ENCODE assay signal across 8 cellular contexts in the genomic region with DNA sequence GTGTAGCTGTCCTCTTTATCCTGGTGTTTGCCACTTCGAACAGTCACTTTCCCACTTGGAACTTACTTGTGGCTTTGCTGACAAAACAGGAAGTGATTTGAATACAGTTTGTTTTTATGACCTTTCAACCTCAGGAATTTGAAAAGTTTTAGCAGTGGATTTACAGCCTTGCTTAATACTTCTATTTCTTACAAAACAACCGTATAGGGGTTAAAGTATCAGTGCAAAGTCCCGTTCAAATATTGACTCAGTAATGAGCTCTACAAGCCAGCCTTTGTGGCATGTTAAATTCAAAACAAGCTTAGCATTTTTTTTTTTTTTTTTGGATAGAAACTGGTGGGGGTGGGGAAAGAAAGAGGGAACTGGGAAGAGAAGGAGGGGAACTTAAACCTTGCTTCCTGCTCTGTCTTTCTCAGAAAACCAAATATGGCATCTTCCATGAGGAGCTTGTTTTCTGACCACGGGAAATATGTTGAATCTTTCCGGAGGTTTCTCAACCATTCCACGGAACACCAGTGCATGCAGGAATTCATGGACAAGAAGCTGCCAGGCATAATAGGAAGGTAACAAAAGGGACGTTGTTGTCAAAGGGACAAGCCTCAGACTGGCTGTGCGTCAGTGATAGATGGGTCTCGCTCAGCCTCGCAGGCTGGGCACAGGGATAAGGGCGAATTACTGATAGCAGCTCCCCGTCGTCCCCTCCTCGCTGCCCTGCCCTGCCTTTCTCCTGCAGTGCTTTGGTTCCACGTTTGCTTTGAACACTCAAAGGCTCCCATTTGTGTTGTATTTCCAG. TPM values are rescaled to one million over a fixed set of nuclear protein-coding genes. Genes with fewer than 3 reads are reported as not detected.
DNase-seq lines count a peak whose midpoint lies in the region; ATAC-seq and TF ChIP-seq lines count a peak whose summit lies in the region.

HNMT (plus strand) TSS at position 408 of the 793 bp plus-strand sequence; CDS start at position 427, 19 bp downstream.

- no peaks in the 10 kb centered on the region for H3K27me3 ChIP-seq in H7 (ENCODE audit: control insufficient read depth, insufficient read depth, low read length)

- TF ChIP-seq CTCF in neural crest cell (conservative IDR thresholded peaks at IDR 0.05): no peak

- peak within 1 kb of the TSS; percentile 28 for H3K4me3 ChIP-seq in H7 (ENCODE audit: insufficient read depth, low read depth, low read length)

- H3K36me3 ChIP-seq in H7 (replicated peaks; ENCODE audit: control insufficient read depth, insufficient read depth, low read length): no peaks in the 10 kb centered on the region

- peak within 1 kb of the TSS; percentile 90 for H3K27ac Mint-ChIP-seq in neural crest cell (ENCODE audit: unreplicated experiment)
- H3K27ac Mint-ChIP-seq in activated CD4-positive, alpha-beta T cell treated with anti-CD3 and anti-CD28 coated beads, Interleukin-2, amount 10 ng/mL, durations not matched to agents 24 days and 14 days: no peak within 1 kb of the TSS

- H3K27me3 Mint-ChIP-seq in neural crest cell (ENCODE audit: low read depth): no peaks in the 10 kb centered on the region
- no peaks in the 10 kb centered on the region for H3K27me3 Mint-ChIP-seq in activated CD4-positive, alpha-beta T cell treated with anti-CD3 and anti-CD28 coated beads, Interleukin-2, amount 10 ng/mL, durations not matched to agents 24 days and 14 days

- intact Hi-C loops in activated CD4-positive, alpha-beta T cell treated with anti-CD3 and anti-CD28 coated beads, Interleukin-2, amount 10 ng/mL, durations not matched to agents 24 days and 14 days (cut with micrococcal nuclease): no loop called here

- DNase-seq in H7 (no peak), SKM-1 treated with dmso at 0.1 percent for 144 hours (lab: John Stamatoyannopoulos, UW; ENCODE audit: unreplicated experiment) (peak; percentile 47), fibroblast of the conjunctiva (ENCODE audit: low read depth) (peak; percentile 51), neural crest cell (ENCODE audit: low read depth, low spot score) (peak; percentile 18)
- no peak for DNase-seq in stimulated activated naive CD4-positive, alpha-beta T cell treated with Interleukin-2 at 50 U/mL for 16 hours (lab: John Stamatoyannopoulos, UW)
- no peak for DNase-seq in activated CD4-positive, alpha-beta T cell treated with anti-CD3 and anti-CD28 coated beads, Interleukin-2, amount 10 ng/mL, durations not matched to agents 24 days and 14 days

- H3K4me3 Mint-ChIP-seq in neural crest cell: peak within 1 kb of the TSS; percentile 85
- H3K4me3 Mint-ChIP-seq in activated CD4-positive, alpha-beta T cell treated with anti-CD3 and anti-CD28 coated beads, Interleukin-2, amount 10 ng/mL, durations not matched to agents 24 days and 14 days: no peak within 1 kb of the TSS

- ATAC-seq in HG03196 (IDR thresholded peaks at IDR 0.05; ENCODE audit: unreplicated experiment) (no peak), HG02610 (IDR thresholded peaks at IDR 0.05; ENCODE audit: unreplicated experiment) (no peak)

- H3K4me1 Mint-ChIP-seq in neural crest cell: peaks cover 33% of the 10 kb centered on the region
- H3K4me1 Mint-ChIP-seq in activated CD4-positive, alpha-beta T cell treated with anti-CD3 and anti-CD28 coated beads, Interleukin-2, amount 10 ng/mL, durations not matched to agents 24 days and 14 days: no peaks in the 10 kb centered on the region

- no peaks in the 10 kb centered on the region for H3K36me3 Mint-ChIP-seq in neural crest cell (ENCODE audit: low read depth)
- H3K36me3 Mint-ChIP-seq in activated CD4-positive, alpha-beta T cell treated with anti-CD3 and anti-CD28 coated beads, Interleukin-2, amount 10 ng/mL, durations not matched to agents 24 days and 14 days (ENCODE audit: low read depth): no peaks in the 10 kb centered on the region

- peaks cover 2% of the 10 kb centered on the region for H3K9me3 Mint-ChIP-seq in neural crest cell
- no peaks in the 10 kb centered on the region for H3K9me3 Mint-ChIP-seq in activated CD4-positive, alpha-beta T cell treated with anti-CD3 and anti-CD28 coated beads, Interleukin-2, amount 10 ng/mL, durations not matched to agents 24 days and 14 days

RNA-seq across cellular contexts. Expression of gene HNMT, which starts in this region (rescaled TPM):
- total RNA-seq in H7 (2014; rRNA removed; shearing (Covaris generic)): 12.1 and 14.1 TPM in 2 replicates
- 5.2 and 5.5 TPM in 2 replicates for total RNA-seq in neural crest cell
- total RNA-seq in activated CD4-positive, alpha-beta T cell treated with anti-CD3 and anti-CD28 coated beads, Interleukin-2, amount 10 ng/mL, durations not matched to agents 24 days and 14 days: not detected in 2 replicates

Comparison
In these comparisons a context has a peak if more than half of its experiments do, and no peak if none do; other contexts are left out.
1. DNase-seq: peak in SKM-1 treated with dmso at 0.1 percent for 144 hours (single experiment), fibroblast of the conjunctiva (single experiment) and neural crest cell (single experiment); none in H7 (single experiment), stimulated activated naive CD4-positive, alpha-beta T cell treated with Interleukin-2 at 50 U/mL for 16 hours (single experiment) and activated CD4-positive, alpha-beta T cell treated with anti-CD3 and anti-CD28 coated beads, Interleukin-2, amount 10 ng/mL, durations not matched to agents 24 days and 14 days (single experiment).